4 cellular contexts compared by ENCODE assay signal in genomic region chr10:101464082-101464481, GRCh38.
"Had no signal": no experiment of that assay in that cellular context is flagged by ENCODE, and none has a peak within 500 bp of the region (broad histone marks: within the 10 kb centered on the region; RNA-seq: fewer than 3 reads in every experiment).

No MANE protein-coding gene starts in this region.

- H3K4me2 ChIP-seq: GM23338 had no signal

- H2AFZ ChIP-seq: GM23338 had no signal

- H3K4me3 ChIP-seq: GM23338 had no signal

- H3K27ac Mint-ChIP-seq: GM23338, H9 had no signal

- H3K9me3 Mint-ChIP-seq: GM23338, H9 had no signal

- DNase-seq: H9, HCEC 1CT, IMR-90 had no signal

- H3K4me3 Mint-ChIP-seq: GM23338, H9 had no signal
